In genomic region chr20:34872604-34873224, GRCh38 we compare ENCODE assay signal across 8 cellular contexts. TPM values are rescaled to one million over a fixed set of nuclear protein-coding genes. Genes with fewer than 3 reads are reported as not detected.
DNase-seq lines count a peak whose midpoint lies in the region; TF ChIP-seq lines count a peak whose summit lies in the region.

Gene GGT7 (minus strand): TSS chr20:34872856. CDS start chr20:34872815, 41 bp downstream.

- DNase-seq in COLO829 (ENCODE audit: low spot score) (peak; percentile 63), H4 (ENCODE audit: low spot score) (peak; percentile 55), NCI-H1436 treated with DMSO at 0.1 percent for 48 hours (lab: John Stamatoyannopoulos, UW) (peak; percentile 54), ascending aorta (ENCODE audit: low spot score in 2 of 2) (peak; percentile 33 to 90), hepatocyte (ENCODE audit: low spot score) (peak; percentile 92), renal cortical epithelial cell (ENCODE audit: low read depth) (peak; percentile 37), uterus (peak; percentile 79 to 84)
- peak; percentile 84 for DNase-seq in T-helper 2 cell treated with Interferon-gamma antibody and Interleukin-4, amounts not matched to agents 5 μg/mL and 100 μg/mL, for 36 hours (ENCODE audit: low spot score)

- H3K36me3 Mint-ChIP-seq in T-helper 2 cell treated with Interferon-gamma antibody and Interleukin-4, amounts not matched to agents 5 μg/mL and 100 μg/mL, for 36 hours (ENCODE audit: low read depth): no peaks in the 10 kb centered on the region

- H3K4me2 ChIP-seq in hepatocyte: peak within 1 kb of the TSS; percentile 93

- H3K9me3 ChIP-seq in ascending aorta (no peaks in the 10 kb centered on the region), hepatocyte (ENCODE audit: low read depth) (no peaks in the 10 kb centered on the region), uterus (no peaks in the 10 kb centered on the region)

- peak within 1 kb of the TSS; percentile 97 for H2AFZ ChIP-seq in hepatocyte

- H4K20me1 ChIP-seq in hepatocyte (ENCODE audit: insufficient read depth, poor library complexity, severe bottlenecking): no peaks in the 10 kb centered on the region

- peaks cover 9% of the 10 kb centered on the region for H3K79me2 ChIP-seq in hepatocyte

- H3K4me3 Mint-ChIP-seq in T-helper 2 cell treated with Interferon-gamma antibody and Interleukin-4, amounts not matched to agents 5 μg/mL and 100 μg/mL, for 36 hours: peak within 1 kb of the TSS; percentile 92

- no peaks in the 10 kb centered on the region for H3K9me3 Mint-ChIP-seq in T-helper 2 cell treated with Interferon-gamma antibody and Interleukin-4, amounts not matched to agents 5 μg/mL and 100 μg/mL, for 36 hours

- H3K4me1 ChIP-seq in ascending aorta (peaks cover 0 to 16% of the 10 kb centered on the region in 2 donors), hepatocyte (ENCODE audit: insufficient read depth) (peaks cover 10% of the 10 kb centered on the region), uterus (peaks cover 0 to 6% of the 10 kb centered on the region in 2 donors)

- TF ChIP-seq CTCF in ascending aorta (IDR thresholded peaks at IDR 0.05) (peak; percentile 53 to 84 (median 77)), hepatocyte (IDR thresholded peaks at IDR 0.05; ENCODE audit: poor library complexity) (peak; percentile 73), uterus (IDR thresholded peaks at IDR 0.05) (peak; percentile 61 to 79 (median 72))

- H3K36me3 ChIP-seq in ascending aorta (no peaks in the 10 kb centered on the region), hepatocyte (replicated peaks; ENCODE audit: insufficient read depth, low read depth) (no peaks in the 10 kb centered on the region), uterus (no peaks in the 10 kb centered on the region)

- H3K27me3 Mint-ChIP-seq in T-helper 2 cell treated with Interferon-gamma antibody and Interleukin-4, amounts not matched to agents 5 μg/mL and 100 μg/mL, for 36 hours (ENCODE audit: low read depth): no peaks in the 10 kb centered on the region

- H3K27me3 ChIP-seq in ascending aorta (no peaks in the 10 kb centered on the region), hepatocyte (no peaks in the 10 kb centered on the region), uterus (no peaks in the 10 kb centered on the region)

- H3K27ac ChIP-seq in ascending aorta: peak within 1 kb of the TSS; percentile 73 to 76
- H3K27ac ChIP-seq in hepatocyte: no peak within 1 kb of the TSS
- H3K27ac ChIP-seq in uterus: peak within 1 kb of the TSS; percentile 74 to 81

- peaks cover 50% of the 10 kb centered on the region for H3K4me1 Mint-ChIP-seq in T-helper 2 cell treated with Interferon-gamma antibody and Interleukin-4, amounts not matched to agents 5 μg/mL and 100 μg/mL, for 36 hours (ENCODE audit: low read depth)

- peak in 1 of 2 donors; percentile 36 for TF ChIP-seq POLR2A in uterus (IDR thresholded peaks at IDR 0.05)

- H3K9me2 ChIP-seq in hepatocyte (replicated peaks; ENCODE audit: insufficient read depth): no peaks in the 10 kb centered on the region

- H3K27ac Mint-ChIP-seq in T-helper 2 cell treated with Interferon-gamma antibody and Interleukin-4, amounts not matched to agents 5 μg/mL and 100 μg/mL, for 36 hours: peak within 1 kb of the TSS; percentile 70

- H3K4me3 ChIP-seq in ascending aorta (peak within 1 kb of the TSS; percentile 72 to 75), hepatocyte (peak within 1 kb of the TSS; percentile 80), uterus (peak within 1 kb of the TSS; percentile 66 to 69)

- WGBS in hepatocyte (ENCODE audit: low lambda C conversion rate, missing lambda C conversion rate): 4% methylated on average over 43 of the region's 52 CpGs

- intact Hi-C loops in ascending aorta (cut with DNase I) (loop anchor here (2.0 kb wide), 1 partner anchor 220 kb away; the partner anchor contains the start of gene TRPC4AP), uterus (cut with DNase I; ENCODE audit: low total_unique reads) (loop anchor here (5.0 to 10.0 kb wide), 2 partner anchors 85 to 222 kb away; partner anchors contain the start of genes GSS, MYH7B and TRPC4AP)

RNA-seq across cellular contexts. Expression of gene GGT7, which starts in this region (rescaled TPM):
- total RNA-seq in H4 (2014; rRNA removed; shearing (Covaris generic)): 0.76 and 0.99 TPM in 2 replicates
- total RNA-seq in ascending aorta: 25.5 TPM
- 4.9 and 9.8 TPM in 2 replicates for total RNA-seq in hepatocyte
- 18.2 and 23.9 TPM in 2 replicates for polyA plus RNA-seq in hepatocyte
- total RNA-seq in renal cortical epithelial cell: 4.3 and 16.9 TPM in 2 replicates
- 10 to 100 TPM in 3 of 4 donors, 1 to 10 TPM in 1; 7.4 to 38.4 (median 16.5) TPM for total RNA-seq in uterus

Comparison
In these comparisons a context has a peak if more than half of its experiments do, and no peak if none do; other contexts are left out.
1. Peak in DNase-seq in H4; RNA of the gene not detected or under 1 TPM.
2. DNase-seq: peak in every context shown above with its lines; median percentile 92 in hepatocyte; 84 in T-helper 2 cell treated with Interferon-gamma antibody and Interleukin-4, amounts not matched to agents 5 μg/mL and 100 μg/mL, for 36 hours; 82 in uterus; 63 in COLO829; 62 in ascending aorta; 55 in H4; 54 in NCI-H1436 treated with DMSO at 0.1 percent for 48 hours; 37 in renal cortical epithelial cell.